Comparison of ENCODE assay signal across 1 cellular context in the genomic region with DNA sequence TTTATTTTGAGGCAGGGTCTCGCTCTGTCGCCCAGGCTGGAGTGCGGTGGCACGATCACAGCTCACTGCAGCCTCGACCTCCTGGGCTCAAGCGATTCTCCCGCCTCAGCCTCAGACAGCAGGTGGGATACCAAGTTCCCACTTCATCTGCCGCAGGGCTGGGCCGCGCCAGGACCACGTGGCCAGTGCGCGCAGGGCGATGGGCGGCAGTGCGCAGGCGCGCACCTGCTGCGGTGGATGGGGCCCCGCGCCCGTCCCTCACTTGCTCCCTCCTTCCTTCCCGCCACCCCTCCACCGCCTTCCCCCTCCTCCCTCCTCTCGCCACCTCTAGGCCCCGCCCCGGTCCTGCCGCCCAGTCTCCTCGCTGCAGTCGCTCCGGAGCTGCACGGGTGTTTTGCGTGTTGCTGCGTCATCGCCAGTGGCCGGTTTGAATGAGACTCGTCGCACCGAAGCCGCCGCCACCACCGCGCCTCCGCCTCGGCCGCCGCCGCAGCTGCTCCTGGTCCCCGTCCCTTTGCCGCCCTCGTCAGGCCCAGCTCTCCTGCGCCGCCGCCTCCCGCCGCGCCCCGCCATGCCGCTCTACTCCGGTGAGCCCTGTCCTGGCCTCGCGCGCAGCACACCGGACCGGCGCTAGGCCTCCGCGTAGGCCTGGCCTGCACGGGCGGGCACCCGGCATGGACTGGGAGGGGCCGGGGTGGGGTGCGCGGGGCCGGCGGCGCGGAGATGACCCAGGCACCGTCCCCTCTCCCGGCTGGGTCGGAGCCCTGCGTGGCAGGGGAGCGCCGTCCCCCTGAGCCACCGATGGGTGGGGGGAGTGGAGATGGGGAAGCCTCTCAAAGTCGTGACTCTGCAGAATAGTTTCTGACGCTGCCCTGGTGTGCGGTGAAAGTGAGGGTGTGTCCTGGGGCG.
TF ChIP-seq lines count a peak whose summit lies in the region.

A gene (plus strand): TSS at position 430 of the 909 bp plus-strand sequence. CDS start 142 bp downstream, at position 572.

TF ChIP-seq in GM12878, 131 proteins besides CTCF, POLR2A, EP300 and RAD21 (continued from another document and continues in another):
- TF ChIP-seq, protein P1, sequence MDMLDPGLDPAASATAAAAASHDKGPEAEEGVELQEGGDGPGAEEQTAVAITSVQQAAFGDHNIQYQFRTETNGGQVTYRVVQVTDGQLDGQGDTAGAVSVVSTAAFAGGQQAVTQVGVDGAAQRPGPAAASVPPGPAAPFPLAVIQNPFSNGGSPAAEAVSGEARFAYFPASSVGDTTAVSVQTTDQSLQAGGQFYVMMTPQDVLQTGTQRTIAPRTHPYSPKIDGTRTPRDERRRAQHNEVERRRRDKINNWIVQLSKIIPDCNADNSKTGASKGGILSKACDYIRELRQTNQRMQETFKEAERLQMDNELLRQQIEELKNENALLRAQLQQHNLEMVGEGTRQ (IDR thresholded peaks at IDR 0.05; ENCODE audit: borderline replicate concordance, low read depth, low read length), result peak; percentile 71
- TF ChIP-seq WRNIP1 (IDR thresholded peaks at IDR 0.05; ENCODE audit: borderline replicate concordance, low read depth, low read length) (no peak), RAD51 (IDR thresholded peaks at IDR 0.05) (peak; percentile 79), CREB1 (IDR thresholded peaks at IDR 0.05; ENCODE audit: low read depth) (peak; percentile 99), TCF7 (IDR thresholded peaks at IDR 0.05; ENCODE audit: borderline replicate concordance) (no peak), HDAC6 (IDR thresholded peaks at IDR 0.05; ENCODE audit: unreplicated experiment) (no peak), HDGF (IDR thresholded peaks at IDR 0.05) (peak; percentile 88), HCFC1 (IDR thresholded peaks at IDR 0.05; ENCODE audit: low read length) (peak; percentile 77), TBL1XR1 (IDR thresholded peaks at IDR 0.05; ENCODE audit: low read depth, low read length) (no peak), MXI1 (IDR thresholded peaks at IDR 0.05; ENCODE audit: low read depth, low read length) (peak; percentile 65), ZNF274 (IDR thresholded peaks at IDR 0.05; ENCODE audit: insufficient read depth, insufficient read length) (no peak), CHD2 (IDR thresholded peaks at IDR 0.05; ENCODE audit: borderline replicate concordance, low read depth, low read length) (0 out of 2 replicates have a peak, but pooled peaks have one; percentile 23), SP1 (IDR thresholded peaks at IDR 0.05; ENCODE audit: low read depth, low read length) (peak; percentile 47), POLR2AphosphoS2 (IDR thresholded peaks at IDR 0.05; ENCODE audit: low read depth, low read length) (no peak), CHD1 (IDR thresholded peaks at IDR 0.05; ENCODE audit: low read depth, low read length) (no peak), EZH2 (IDR thresholded peaks at IDR 0.05; ENCODE audit: borderline replicate concordance, control insufficient read depth, low read depth, low read length) (no peak), NFXL1 (IDR thresholded peaks at IDR 0.05; ENCODE audit: borderline replicate concordance) (0 out of 2 replicates have a peak, but pooled peaks have one; percentile 59), ETV6 (conservative IDR thresholded peaks at IDR 0.05 in 1 of 2, IDR thresholded peaks at IDR 0.05 in 1 of 2; ENCODE audit: borderline replicate concordance in 1 of 2, low read depth in 1 of 2) (no peak), SMAD1 (IDR thresholded peaks at IDR 0.05; ENCODE audit: low read depth, partially characterized antibody) (no peak), CEBPB (IDR thresholded peaks at IDR 0.05; ENCODE audit: borderline replicate concordance in 1 of 2, low read depth in 2 of 2, low read length in 2 of 2) (no peak), TCF3 (IDR thresholded peaks at IDR 0.05; ENCODE audit: borderline replicate concordance, insufficient read depth, low read depth, low read length) (0 out of 2 replicates have a peak, but pooled peaks have one; percentile 30), IRF4 (IDR thresholded peaks at IDR 0.05; ENCODE audit: low read depth, low read length) (no peak), EED (IDR thresholded peaks at IDR 0.05; ENCODE audit: low read depth) (no peak), CBX5 (IDR thresholded peaks at IDR 0.05; ENCODE audit: low read depth) (no peak), KLF5 (IDR thresholded peaks at IDR 0.05; ENCODE audit: partially characterized antibody) (no peak), RB1 (IDR thresholded peaks at IDR 0.05; ENCODE audit: borderline replicate concordance) (peak; percentile 34; the same call in 1 of the 2 replicates), KAT2A (conservative IDR thresholded peaks at IDR 0.05; ENCODE audit: control insufficient read depth, low read depth, low read length) (no peak), NFIC (IDR thresholded peaks at IDR 0.05; ENCODE audit: low read depth, low read length) (no peak), NRF1 (conservative IDR thresholded peaks at IDR 0.05; ENCODE audit: low read depth, low read length) (peak; percentile 52), RFX5 (IDR thresholded peaks at IDR 0.05; ENCODE audit: low read depth, low read length) (no peak), BRCA1 (IDR thresholded peaks at IDR 0.05; ENCODE audit: low read depth, low read length) (no peak), CHD4 (IDR thresholded peaks at IDR 0.05) (no peak), POLR2AphosphoS5 (IDR thresholded peaks at IDR 0.05; ENCODE audit: low read length) (peak; percentile 70; the same call in 1 of the 2 replicates), ASH2L (IDR thresholded peaks at IDR 0.05; ENCODE audit: borderline replicate concordance, low read depth) (peak; percentile 98; the same call in 1 of the 2 replicates), PAX8 (IDR thresholded peaks at IDR 0.05) (no peak), ZNF217 (IDR thresholded peaks at IDR 0.05) (no peak), KDM1A (IDR thresholded peaks at IDR 0.05; ENCODE audit: borderline replicate concordance) (no peak), PAX5 (IDR thresholded peaks at IDR 0.05; ENCODE audit: borderline replicate concordance, low read depth, low read length) (no peak), NFYA (IDR thresholded peaks at IDR 0.05; ENCODE audit: borderline replicate concordance, low read depth, low read length) (no peak), SIN3A (IDR thresholded peaks at IDR 0.05; ENCODE audit: low read depth, low read length) (peak; percentile 57; the same call in 1 of the 2 replicates)
- TF ChIP-seq, protein P2, sequence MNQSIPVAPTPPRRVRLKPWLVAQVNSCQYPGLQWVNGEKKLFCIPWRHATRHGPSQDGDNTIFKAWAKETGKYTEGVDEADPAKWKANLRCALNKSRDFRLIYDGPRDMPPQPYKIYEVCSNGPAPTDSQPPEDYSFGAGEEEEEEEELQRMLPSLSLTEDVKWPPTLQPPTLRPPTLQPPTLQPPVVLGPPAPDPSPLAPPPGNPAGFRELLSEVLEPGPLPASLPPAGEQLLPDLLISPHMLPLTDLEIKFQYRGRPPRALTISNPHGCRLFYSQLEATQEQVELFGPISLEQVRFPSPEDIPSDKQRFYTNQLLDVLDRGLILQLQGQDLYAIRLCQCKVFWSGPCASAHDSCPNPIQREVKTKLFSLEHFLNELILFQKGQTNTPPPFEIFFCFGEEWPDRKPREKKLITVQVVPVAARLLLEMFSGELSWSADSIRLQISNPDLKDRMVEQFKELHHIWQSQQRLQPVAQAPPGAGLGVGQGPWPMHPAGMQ (IDR thresholded peaks at IDR 0.05; ENCODE audit: borderline replicate concordance), result no peak
- TF ChIP-seq, protein P3, sequence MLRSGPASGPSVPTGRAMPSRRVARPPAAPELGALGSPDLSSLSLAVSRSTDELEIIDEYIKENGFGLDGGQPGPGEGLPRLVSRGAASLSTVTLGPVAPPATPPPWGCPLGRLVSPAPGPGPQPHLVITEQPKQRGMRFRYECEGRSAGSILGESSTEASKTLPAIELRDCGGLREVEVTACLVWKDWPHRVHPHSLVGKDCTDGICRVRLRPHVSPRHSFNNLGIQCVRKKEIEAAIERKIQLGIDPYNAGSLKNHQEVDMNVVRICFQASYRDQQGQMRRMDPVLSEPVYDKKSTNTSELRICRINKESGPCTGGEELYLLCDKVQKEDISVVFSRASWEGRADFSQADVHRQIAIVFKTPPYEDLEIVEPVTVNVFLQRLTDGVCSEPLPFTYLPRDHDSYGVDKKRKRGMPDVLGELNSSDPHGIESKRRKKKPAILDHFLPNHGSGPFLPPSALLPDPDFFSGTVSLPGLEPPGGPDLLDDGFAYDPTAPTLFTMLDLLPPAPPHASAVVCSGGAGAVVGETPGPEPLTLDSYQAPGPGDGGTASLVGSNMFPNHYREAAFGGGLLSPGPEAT (IDR thresholded peaks at IDR 0.05; ENCODE audit: low read depth), result no peak
- TF ChIP-seq, protein P4, sequence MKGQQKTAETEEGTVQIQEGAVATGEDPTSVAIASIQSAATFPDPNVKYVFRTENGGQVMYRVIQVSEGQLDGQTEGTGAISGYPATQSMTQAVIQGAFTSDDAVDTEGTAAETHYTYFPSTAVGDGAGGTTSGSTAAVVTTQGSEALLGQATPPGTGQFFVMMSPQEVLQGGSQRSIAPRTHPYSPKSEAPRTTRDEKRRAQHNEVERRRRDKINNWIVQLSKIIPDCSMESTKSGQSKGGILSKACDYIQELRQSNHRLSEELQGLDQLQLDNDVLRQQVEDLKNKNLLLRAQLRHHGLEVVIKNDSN (IDR thresholded peaks at IDR 0.05; ENCODE audit: borderline replicate concordance, extremely low read length, insufficient read depth, low read depth, low read length), result peak; percentile 90
- TF ChIP-seq, protein P5, sequence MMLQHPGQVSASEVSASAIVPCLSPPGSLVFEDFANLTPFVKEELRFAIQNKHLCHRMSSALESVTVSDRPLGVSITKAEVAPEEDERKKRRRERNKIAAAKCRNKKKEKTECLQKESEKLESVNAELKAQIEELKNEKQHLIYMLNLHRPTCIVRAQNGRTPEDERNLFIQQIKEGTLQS (IDR thresholded peaks at IDR 0.05; ENCODE audit: borderline replicate concordance, extremely low read depth, low read depth, low read length), result peak; percentile 61
- TF ChIP-seq, protein P6, sequence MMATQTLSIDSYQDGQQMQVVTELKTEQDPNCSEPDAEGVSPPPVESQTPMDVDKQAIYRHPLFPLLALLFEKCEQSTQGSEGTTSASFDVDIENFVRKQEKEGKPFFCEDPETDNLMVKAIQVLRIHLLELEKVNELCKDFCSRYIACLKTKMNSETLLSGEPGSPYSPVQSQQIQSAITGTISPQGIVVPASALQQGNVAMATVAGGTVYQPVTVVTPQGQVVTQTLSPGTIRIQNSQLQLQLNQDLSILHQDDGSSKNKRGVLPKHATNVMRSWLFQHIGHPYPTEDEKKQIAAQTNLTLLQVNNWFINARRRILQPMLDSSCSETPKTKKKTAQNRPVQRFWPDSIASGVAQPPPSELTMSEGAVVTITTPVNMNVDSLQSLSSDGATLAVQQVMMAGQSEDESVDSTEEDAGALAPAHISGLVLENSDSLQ (IDR thresholded peaks at IDR 0.05), result peak; percentile 97
- TF ChIP-seq, protein P7, sequence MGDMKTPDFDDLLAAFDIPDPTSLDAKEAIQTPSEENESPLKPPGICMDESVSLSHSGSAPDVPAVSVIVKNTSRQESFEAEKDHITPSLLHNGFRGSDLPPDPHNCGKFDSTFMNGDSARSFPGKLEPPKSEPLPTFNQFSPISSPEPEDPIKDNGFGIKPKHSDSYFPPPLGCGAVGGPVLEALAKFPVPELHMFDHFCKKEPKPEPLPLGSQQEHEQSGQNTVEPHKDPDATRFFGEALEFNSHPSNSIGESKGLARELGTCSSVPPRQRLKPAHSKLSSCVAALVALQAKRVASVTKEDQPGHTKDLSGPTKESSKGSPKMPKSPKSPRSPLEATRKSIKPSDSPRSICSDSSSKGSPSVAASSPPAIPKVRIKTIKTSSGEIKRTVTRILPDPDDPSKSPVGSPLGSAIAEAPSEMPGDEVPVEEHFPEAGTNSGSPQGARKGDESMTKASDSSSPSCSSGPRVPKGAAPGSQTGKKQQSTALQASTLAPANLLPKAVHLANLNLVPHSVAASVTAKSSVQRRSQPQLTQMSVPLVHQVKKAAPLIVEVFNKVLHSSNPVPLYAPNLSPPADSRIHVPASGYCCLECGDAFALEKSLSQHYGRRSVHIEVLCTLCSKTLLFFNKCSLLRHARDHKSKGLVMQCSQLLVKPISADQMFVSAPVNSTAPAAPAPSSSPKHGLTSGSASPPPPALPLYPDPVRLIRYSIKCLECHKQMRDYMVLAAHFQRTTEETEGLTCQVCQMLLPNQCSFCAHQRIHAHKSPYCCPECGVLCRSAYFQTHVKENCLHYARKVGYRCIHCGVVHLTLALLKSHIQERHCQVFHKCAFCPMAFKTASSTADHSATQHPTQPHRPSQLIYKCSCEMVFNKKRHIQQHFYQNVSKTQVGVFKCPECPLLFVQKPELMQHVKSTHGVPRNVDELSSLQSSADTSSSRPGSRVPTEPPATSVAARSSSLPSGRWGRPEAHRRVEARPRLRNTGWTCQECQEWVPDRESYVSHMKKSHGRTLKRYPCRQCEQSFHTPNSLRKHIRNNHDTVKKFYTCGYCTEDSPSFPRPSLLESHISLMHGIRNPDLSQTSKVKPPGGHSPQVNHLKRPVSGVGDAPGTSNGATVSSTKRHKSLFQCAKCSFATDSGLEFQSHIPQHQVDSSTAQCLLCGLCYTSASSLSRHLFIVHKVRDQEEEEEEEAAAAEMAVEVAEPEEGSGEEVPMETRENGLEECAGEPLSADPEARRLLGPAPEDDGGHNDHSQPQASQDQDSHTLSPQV (IDR thresholded peaks at IDR 0.05), result no peak
- TF ChIP-seq, protein P8, sequence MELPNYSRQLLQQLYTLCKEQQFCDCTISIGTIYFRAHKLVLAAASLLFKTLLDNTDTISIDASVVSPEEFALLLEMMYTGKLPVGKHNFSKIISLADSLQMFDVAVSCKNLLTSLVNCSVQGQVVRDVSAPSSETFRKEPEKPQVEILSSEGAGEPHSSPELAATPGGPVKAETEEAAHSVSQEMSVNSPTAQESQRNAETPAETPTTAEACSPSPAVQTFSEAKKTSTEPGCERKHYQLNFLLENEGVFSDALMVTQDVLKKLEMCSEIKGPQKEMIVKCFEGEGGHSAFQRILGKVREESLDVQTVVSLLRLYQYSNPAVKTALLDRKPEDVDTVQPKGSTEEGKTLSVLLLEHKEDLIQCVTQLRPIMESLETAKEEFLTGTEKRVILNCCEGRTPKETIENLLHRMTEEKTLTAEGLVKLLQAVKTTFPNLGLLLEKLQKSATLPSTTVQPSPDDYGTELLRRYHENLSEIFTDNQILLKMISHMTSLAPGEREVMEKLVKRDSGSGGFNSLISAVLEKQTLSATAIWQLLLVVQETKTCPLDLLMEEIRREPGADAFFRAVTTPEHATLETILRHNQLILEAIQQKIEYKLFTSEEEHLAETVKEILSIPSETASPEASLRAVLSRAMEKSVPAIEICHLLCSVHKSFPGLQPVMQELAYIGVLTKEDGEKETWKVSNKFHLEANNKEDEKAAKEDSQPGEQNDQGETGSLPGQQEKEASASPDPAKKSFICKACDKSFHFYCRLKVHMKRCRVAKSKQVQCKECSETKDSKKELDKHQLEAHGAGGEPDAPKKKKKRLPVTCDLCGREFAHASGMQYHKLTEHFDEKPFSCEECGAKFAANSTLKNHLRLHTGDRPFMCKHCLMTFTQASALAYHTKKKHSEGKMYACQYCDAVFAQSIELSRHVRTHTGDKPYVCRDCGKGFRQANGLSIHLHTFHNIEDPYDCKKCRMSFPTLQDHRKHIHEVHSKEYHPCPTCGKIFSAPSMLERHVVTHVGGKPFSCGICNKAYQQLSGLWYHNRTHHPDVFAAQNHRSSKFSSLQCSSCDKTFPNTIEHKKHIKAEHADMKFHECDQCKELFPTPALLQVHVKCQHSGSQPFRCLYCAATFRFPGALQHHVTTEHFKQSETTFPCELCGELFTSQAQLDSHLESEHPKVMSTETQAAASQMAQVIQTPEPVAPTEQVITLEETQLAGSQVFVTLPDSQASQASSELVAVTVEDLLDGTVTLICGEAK (IDR thresholded peaks at IDR 0.05; ENCODE audit: borderline replicate concordance), result no peak
